ENCODE assay signal across 14 cellular contexts in the genomic region with DNA sequence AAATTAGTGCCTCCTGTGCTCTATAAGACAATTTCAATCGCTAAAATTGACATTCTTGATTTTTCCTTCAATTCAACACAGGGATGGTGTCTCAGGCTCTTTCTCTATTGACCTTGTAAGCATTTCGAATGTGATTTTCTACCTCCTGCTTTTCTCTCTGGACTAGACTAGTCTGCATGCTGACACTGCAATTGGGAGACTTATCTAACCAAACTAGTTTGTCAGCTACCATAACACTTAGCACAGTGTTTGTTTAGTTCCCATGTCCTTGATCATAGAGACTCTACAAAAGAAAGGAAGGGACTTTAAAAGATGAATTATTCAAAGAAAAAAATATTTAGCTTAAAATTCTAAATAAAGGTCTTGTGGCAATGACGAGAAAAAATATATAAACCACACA.
A peak's percentile ranks its signal among the peaks of the same experiment; 100 is the strongest.
DNase-seq lines count a peak whose midpoint lies in the region; ATAC-seq and TF ChIP-seq lines count a peak whose summit lies in the region.
"Had no signal": no experiment of that assay in that cellular context is flagged by ENCODE, and none has a peak within 500 bp of the region (broad histone marks: within the 10 kb centered on the region; RNA-seq: fewer than 3 reads in every experiment).

No MANE protein-coding gene starts in this region.

- H3K27me3 Mint-ChIP-seq in Caco-2 (ENCODE audit: insufficient read depth, unreplicated experiment), result no peaks in the 10 kb centered on the region
- H3K27me3 Mint-ChIP-seq: CD8-positive, alpha-beta memory T cell; IgD-negative memory B cell had no signal

- no peak overlapping the region for H3K4me2 ChIP-seq in PC-3 (ENCODE audit: low read length)
- H3K4me2 ChIP-seq: A549, GM23338 had no signal

- POLR2A ChIA-PET in Caco-2 (lab: Charles Lee), result no interaction called here
- POLR2A ChIA-PET in PC-3 (lab: Charles Lee; ENCODE audit: unreplicated experiment), result no interaction called here

- H3K36me3 ChIP-seq in Caco-2 (ENCODE audit: control insufficient read depth, insufficient read depth, low read length) (no peaks in the 10 kb centered on the region), PC-3 (ENCODE audit: low read depth, low read length) (no peaks in the 10 kb centered on the region), left lung (no peaks in the 10 kb centered on the region)
- H3K36me3 ChIP-seq: BE2C had no signal

- H3K27me3 ChIP-seq in Caco-2 (replicated peaks; ENCODE audit: control insufficient read depth, insufficient read depth, low read length) (no peaks in the 10 kb centered on the region), PC-3 (ENCODE audit: low read length) (no peaks in the 10 kb centered on the region), left lung (no peaks in the 10 kb centered on the region)
- H3K27me3 ChIP-seq: BE2C had no signal

- H3K4me1 Mint-ChIP-seq in Caco-2 (ENCODE audit: low read depth, unreplicated experiment), result peaks cover 18% of the 10 kb centered on the region
- H3K4me1 Mint-ChIP-seq: CD8-positive, alpha-beta memory T cell; IgD-negative memory B cell had no signal

- H3K4me1 ChIP-seq in Caco-2 (peaks cover 27% of the 10 kb centered on the region), PC-3 (ENCODE audit: insufficient read depth, low read length) (peaks cover 11% of the 10 kb centered on the region), left lung (no peaks in the 10 kb centered on the region)
- H3K4me1 ChIP-seq: BE2C had no signal

- CTCF ChIA-PET in Caco-2 (lab: Charles Lee), result no interaction called here
- CTCF ChIA-PET in PC-3 (lab: Charles Lee), result no interaction called here

- H2AFZ ChIP-seq in PC-3 (ENCODE audit: low read length), result no peak overlapping the region
- H2AFZ ChIP-seq: GM23338 had no signal

- no peaks in the 10 kb centered on the region for H3K9me2 ChIP-seq in PC-3 (replicated peaks; ENCODE audit: low read length)

- ATAC-seq in PC-3 (no peak), left lung (peak; percentile 57), HG02852 (IDR thresholded peaks at IDR 0.05; ENCODE audit: unreplicated experiment) (no peak)
- ATAC-seq: A549, GM23338 had no signal

- no TSS peak for BruUV-seq in Caco-2 (replicated peaks; lab: Mats Ljungman, UMichigan)
- BruUV-seq in PC-3 (replicated peaks; lab: Mats Ljungman, UMichigan), result no TSS peak

- DNase-seq in Caco-2 (no peak), PC-3 (peak; percentile 8), left lung (no peak), NOMO-1 treated with DMSO at 0.1 percent for 48 hours (lab: John Stamatoyannopoulos, UW; ENCODE audit: unreplicated experiment) (no peak), NCI-H1436 (lab: John Stamatoyannopoulos, UW) (no peak)
- DNase-seq: BE2C; CD8-positive, alpha-beta memory T cell; DMS79; H7 had no signal

- H3K27ac ChIP-seq in 22Rv1 (peak overlapping the region; percentile 81), PC-3 (ENCODE audit: low read length) (no peak overlapping the region), left lung (no peak overlapping the region)
- H3K27ac ChIP-seq: A549 had no signal

- H3K9me3 ChIP-seq in Caco-2 (no peaks in the 10 kb centered on the region), PC-3 (ENCODE audit: low read length) (no peaks in the 10 kb centered on the region), left lung (peaks cover 0 to 6% of the 10 kb centered on the region in 2 donors)
- H3K9me3 ChIP-seq: A549, BE2C had no signal

- no peaks in the 10 kb centered on the region for H4K20me1 ChIP-seq in PC-3 (ENCODE audit: low read length)

- H3K9me3 Mint-ChIP-seq in Caco-2 (ENCODE audit: unreplicated experiment), result peaks cover 6% of the 10 kb centered on the region

- no peaks in the 10 kb centered on the region for H3K79me2 ChIP-seq in PC-3 (ENCODE audit: low read length)

- H3K27ac Mint-ChIP-seq in Caco-2 (ENCODE audit: unreplicated experiment), result no peak overlapping the region
- H3K27ac Mint-ChIP-seq: CD8-positive, alpha-beta memory T cell; GM23338; IgD-negative memory B cell had no signal

- H3K4me3 ChIP-seq in Caco-2 (ENCODE audit: low read depth, low read length) (no peak overlapping the region), PC-3 (ENCODE audit: low read length) (no peak overlapping the region), left lung (no peak overlapping the region)
- H3K4me3 ChIP-seq: A549, GM23338 had no signal

- no peaks in the 10 kb centered on the region for H3F3A ChIP-seq in PC-3 (ENCODE audit: low read length, unreplicated experiment)

- no peaks in the 10 kb centered on the region for H3K36me3 Mint-ChIP-seq in Caco-2 (ENCODE audit: insufficient read depth, unreplicated experiment)
- H3K36me3 Mint-ChIP-seq: CD8-positive, alpha-beta memory T cell; IgD-negative memory B cell had no signal

- intact Hi-C loops in Caco-2 (cut with micrococcal nuclease; ENCODE audit: unreplicated experiment), result loop anchor here (1.0 kb wide), 1 partner anchor 8 kb away; no protein-coding TSS in a partner anchor
- intact Hi-C loops in PC-3 (cut with micrococcal nuclease), result loop anchor here (5.0 kb wide), 1 partner anchor 191 kb away; no protein-coding TSS in a partner anchor
- intact Hi-C loops in left lung (cut with DNase I), result no loop called here

- H3K4me3 Mint-ChIP-seq in Caco-2 (ENCODE audit: unreplicated experiment), result peak overlapping the region; percentile 25
- H3K4me3 Mint-ChIP-seq: CD8-positive, alpha-beta memory T cell; GM23338; IgD-negative memory B cell had no signal

- H3K9ac ChIP-seq in PC-3 (ENCODE audit: low read length), result no peak overlapping the region

- TF ChIP-seq CTCF in 22Rv1 (IDR thresholded peaks at IDR 0.05) (no peak), Caco-2 (IDR thresholded peaks at IDR 0.05; ENCODE audit: insufficient read depth in 1 of 2, low read depth in 1 of 2, low read length in 1 of 2, severe bottlenecking in 1 of 2, unreplicated experiment in 1 of 2) (no peak), PC-3 (conservative IDR thresholded peaks at IDR 0.05; ENCODE audit: low read depth, low read length) (no peak), left lung (IDR thresholded peaks at IDR 0.05) (no peak)

Comparison
In these comparisons a context has a peak if more than half of its experiments do, and no peak if none do; other contexts are left out.
1. intact Hi-C loops: an anchor here in Caco-2 (1.0 kb wide) and PC-3 (5.0 kb wide); none called in left lung.